In the genomic region with DNA sequence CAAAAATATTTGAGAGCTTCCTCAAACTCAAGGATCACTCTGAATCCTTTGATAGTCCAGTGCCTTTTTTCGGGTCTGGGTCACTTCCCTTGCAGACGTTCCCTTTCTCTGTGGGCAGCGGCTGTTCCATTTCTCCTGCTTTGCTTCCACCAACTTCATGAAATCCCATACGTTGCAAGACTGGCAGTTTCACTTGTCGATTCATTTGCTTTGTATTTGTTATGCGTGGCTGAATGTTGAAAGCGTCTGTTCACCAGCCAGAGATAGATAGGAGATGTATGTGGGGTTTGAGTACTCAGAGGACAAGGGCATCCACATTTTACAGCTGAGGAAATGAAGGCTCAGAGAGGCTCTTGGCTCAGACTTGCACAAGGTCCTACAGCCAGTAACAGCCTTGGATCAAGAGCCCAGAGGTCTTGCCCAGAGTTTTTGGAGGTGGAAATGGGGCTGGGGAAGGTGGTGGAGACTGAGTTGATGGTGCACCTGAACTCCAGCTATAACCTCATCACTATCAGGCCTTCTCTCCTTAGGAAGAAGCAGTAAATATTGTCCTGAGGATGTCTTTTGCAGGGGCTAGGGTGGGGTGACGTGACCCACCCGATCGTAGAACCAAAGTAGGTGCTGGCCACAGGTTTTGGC, we compare ENCODE assay signal across 11 cellular contexts. TPM values are rescaled to one million over a fixed set of nuclear protein-coding genes. Genes with fewer than 3 reads are reported as not detected.
A peak's percentile ranks its signal among the peaks of the same experiment; 100 is the strongest.
DNase-seq lines count a peak whose midpoint lies in the region; ATAC-seq, FAIRE-seq and TF ChIP-seq lines count a peak whose summit lies in the region.
"Had no signal": no experiment of that assay in that cellular context is flagged by ENCODE, and none has a peak within 500 bp of the region (broad histone marks: within the 10 kb centered on the region; RNA-seq: fewer than 3 reads in every experiment).

No MANE protein-coding gene starts in this region.

- no peak for ATAC-seq in activated CD8-positive, alpha-beta memory T cell treated with anti-CD3 and anti-CD28 coated beads, Interleukin-2, amount 10 ng/mL, durations not matched to agents 7 days and 5 days
- ATAC-seq: SK-N-SH treated with all-trans-retinoic acid at 6 μM for 48 hours had no signal

- H2AFZ ChIP-seq in OCI-LY3 (ENCODE audit: low read depth, low read length) (no peak overlapping the region), H1 (ENCODE audit: low read length) (no peak overlapping the region)

- TF ChIP-seq POLR2A in H1 (IDR thresholded peaks at IDR 0.05; ENCODE audit: control extremely low read depth in 1 of 2, low read depth in 2 of 2, low read length in 2 of 2) = no peak

- CTCF ChIA-PET in activated CD8-positive, alpha-beta memory T cell treated with anti-CD3 and anti-CD28 coated beads, Interleukin-2, amount 10 ng/mL, durations not matched to agents 7 days and 5 days (lab: Charles Lee) = interaction anchor here (0.8 to 2.9 kb wide), 13 partner anchors 10 to 462 kb away, joined by 3 to 21 read pairs (median 6); a partner anchor contains a TSS
- CTCF ChIA-PET in H1 (lab: Charles Lee; ENCODE audit: partially characterized antibody) = interaction anchor here (0.6 to 1.8 kb wide), 6 partner anchors 9 to 52 kb away, joined by 3 to 5 read pairs (median 4); no protein-coding TSS in a partner anchor

- H3K23me2 ChIP-seq in H1 (ENCODE audit: low read depth, low read length) = peaks cover 8% of the 10 kb centered on the region; the same call in 1 of the 2 replicates

- DNase-seq in activated CD8-positive, alpha-beta memory T cell treated with anti-CD3 and anti-CD28 coated beads, Interleukin-2, amount 10 ng/mL, durations not matched to agents 7 days and 5 days = no peak
- DNase-seq in activated CD8-positive, alpha-beta memory T cell treated with anti-CD3 and anti-CD28 coated beads, Interleukin-2, amount 50 U/mL, for 4 hours = no peak
- DNase-seq in H1 (ENCODE audit: low read depth in 1 of 2, low spot score in 2 of 2) (peak in 1 of 2 experiments; percentile 40), small intestine (no peak), NCI-H1436 treated with DMSO at 0.1 percent for 48 hours (lab: John Stamatoyannopoulos, UW) (no peak)
- no peak for DNase-seq in effector CD8-positive, alpha-beta T cell (lab: John Stamatoyannopoulos, UW)

- FAIRE-seq in H1 (lab: Jason Lieb, UNC) (no peak), small intestine (lab: Jason Lieb, UNC) (no peak)
- FAIRE-seq: frontal cortex had no signal

- no peak for TF ChIP-seq CTCF in OCI-LY3 (IDR thresholded peaks at IDR 0.05; ENCODE audit: low read depth, low read length)
- no peak for TF ChIP-seq CTCF in H1 (IDR thresholded peaks at IDR 0.05; ENCODE audit: control extremely low read depth in 1 of 3, insufficient read depth in 1 of 3, low read depth in 1 of 3, low read length in 3 of 3)

- H3K4ac ChIP-seq in H1 (replicated peaks; ENCODE audit: insufficient read length, low read depth, low read length) = no peak overlapping the region

- H2BK12ac ChIP-seq in H1 (ENCODE audit: low read depth, low read length) = no peak overlapping the region

- H3K79me2 ChIP-seq in OCI-LY3 (ENCODE audit: low read length) (no peaks in the 10 kb centered on the region), H1 (ENCODE audit: control insufficient read depth in 1 of 2, insufficient read depth in 2 of 2, low read length in 2 of 2) (peaks cover 0 to 4% of the 10 kb centered on the region in 2 experiments; a peak in 1 of 4 replicates)

- no peak overlapping the region for H2BK20ac ChIP-seq in H1 (ENCODE audit: low read length)

- peaks cover 67% of the 10 kb centered on the region for H3K27me3 ChIP-seq in OCI-LY3 (ENCODE audit: low read depth, low read length)
- peaks cover 0 to 5% (median 2%) of the 10 kb centered on the region in 4 experiments; a peak in 3 of 7 replicates for H3K27me3 ChIP-seq in H1 (replicated peaks in 1 of 4; ENCODE audit: control insufficient read depth in 3 of 4, extremely low read depth in 1 of 4, insufficient read depth in 3 of 4, low read length in 3 of 4)
- no peaks in the 10 kb centered on the region for H3K27me3 ChIP-seq in small intestine (ENCODE audit: control insufficient read depth in 2 of 2, insufficient read depth in 2 of 2, low read length in 2 of 2)

- peaks cover 80% of the 10 kb centered on the region for H3K4me1 Mint-ChIP-seq in activated CD8-positive, alpha-beta memory T cell treated with anti-CD3 and anti-CD28 coated beads, Interleukin-2, amount 10 ng/mL, durations not matched to agents 7 days and 5 days
- H3K4me1 Mint-ChIP-seq in stimulated activated naive CD8-positive, alpha-beta T cell treated with anti-CD3 and anti-CD28 coated beads, Interleukin-15, Interleukin-2, amounts not matched to agents 100 ng/mL and 50 ng/mL, for 24 hours (ENCODE audit: low read depth) = peaks cover 75% of the 10 kb centered on the region

- H3K56ac ChIP-seq in H1 (replicated peaks; ENCODE audit: insufficient read length, low read depth, low read length) = no peak overlapping the region

- H3K4me3 ChIP-seq in OCI-LY3 (ENCODE audit: low read length) (peak overlapping the region; percentile 83), H1 (ENCODE audit: extremely low read depth in 1 of 4, insufficient read depth in 2 of 4, low read depth in 3 of 4, low read length in 4 of 4) (peak overlapping the region; percentile 6 to 78 (median 62); a peak in 6 of 8 replicates), small intestine (ENCODE audit: low read depth in 1 of 2, low read length in 2 of 2) (no peak overlapping the region)

- WGBS in H1 (ENCODE audit: extremely low coverage in 1 of 2, insufficient coverage in 1 of 2, insufficient read length in 1 of 2, insufficient replicate concordance in 2 of 2, low coverage in 1 of 2, low lambda C conversion rate in 2 of 2, missing lambda C conversion rate in 1 of 2), 2 experiments = 63% methylated on average over 10 of the region's 10 CpGs; no CpG with 5 or more reads in 1 of the 2 experiments
- 56 to 71% (median 62%) methylated on average over 10 of the region's 10 CpGs for whole genome bisulfite sequencing in small intestine, 3 donors

- no peak overlapping the region for H2AK5ac ChIP-seq in H1 (ENCODE audit: low read depth, low read length)

- no peaks in the 10 kb centered on the region; the same call in none of the 2 replicates for H3K79me1 ChIP-seq in H1 (ENCODE audit: low read depth, low read length)

- no peak for TF ChIP-seq RAD21 in H1 (IDR thresholded peaks at IDR 0.05 in 1 of 2, conservative IDR thresholded peaks at IDR 0.05 in 1 of 2; ENCODE audit: low read depth in 2 of 2, low read length in 2 of 2)

- H4K20me1 ChIP-seq in OCI-LY3 (ENCODE audit: insufficient read depth, low read length) (peaks cover 45% of the 10 kb centered on the region), H1 (replicated peaks in 1 of 2; ENCODE audit: control insufficient read depth in 1 of 2, insufficient read depth in 2 of 2, low read length in 2 of 2) (peaks cover 0 to 15% of the 10 kb centered on the region in 2 experiments)

- no peak overlapping the region for H2BK5ac ChIP-seq in H1 (ENCODE audit: low read depth, low read length)

- H3K9ac ChIP-seq in OCI-LY3 (ENCODE audit: low read length) (no peak overlapping the region), H1 (replicated peaks in 1 of 4; ENCODE audit: extremely low read depth in 1 of 4, low read depth in 3 of 4, low read length in 3 of 4) (no peak overlapping the region)

- peak overlapping the region; percentile 90 for H3K27ac Mint-ChIP-seq in activated CD8-positive, alpha-beta memory T cell treated with anti-CD3 and anti-CD28 coated beads, Interleukin-2, amount 10 ng/mL, durations not matched to agents 7 days and 5 days
- peak overlapping the region; percentile 93 for H3K27ac Mint-ChIP-seq in stimulated activated naive CD8-positive, alpha-beta T cell treated with anti-CD3 and anti-CD28 coated beads, Interleukin-15, Interleukin-2, amounts not matched to agents 100 ng/mL and 50 ng/mL, for 24 hours

- TF ChIP-seq EP300 in H1 (IDR thresholded peaks at IDR 0.05; ENCODE audit: borderline replicate concordance in 1 of 2, low read depth in 2 of 2, low read length in 2 of 2) = no peak

- no peak overlapping the region for H4K91ac ChIP-seq in H1 (replicated peaks; ENCODE audit: insufficient read length, low read length)

- H3K9me3 Mint-ChIP-seq in activated CD8-positive, alpha-beta memory T cell treated with anti-CD3 and anti-CD28 coated beads, Interleukin-2, amount 10 ng/mL, durations not matched to agents 7 days and 5 days (ENCODE audit: low read depth) = no peaks in the 10 kb centered on the region
- H3K9me3 Mint-ChIP-seq in stimulated activated naive CD8-positive, alpha-beta T cell treated with anti-CD3 and anti-CD28 coated beads, Interleukin-15, Interleukin-2, amounts not matched to agents 100 ng/mL and 50 ng/mL, for 24 hours = no peaks in the 10 kb centered on the region

- H2BK120ac ChIP-seq in H1 (replicated peaks; ENCODE audit: low read depth, low read length) = no peak overlapping the region

- peaks cover 2% of the 10 kb centered on the region for H3K36me3 Mint-ChIP-seq in activated CD8-positive, alpha-beta memory T cell treated with anti-CD3 and anti-CD28 coated beads, Interleukin-2, amount 10 ng/mL, durations not matched to agents 7 days and 5 days
- no peaks in the 10 kb centered on the region for H3K36me3 Mint-ChIP-seq in stimulated activated naive CD8-positive, alpha-beta T cell treated with anti-CD3 and anti-CD28 coated beads, Interleukin-15, Interleukin-2, amounts not matched to agents 100 ng/mL and 50 ng/mL, for 24 hours (ENCODE audit: low read depth)

- H3K14ac ChIP-seq in H1 (ENCODE audit: insufficient read length) = no peak overlapping the region

- peak overlapping the region; percentile 9; the same call in 1 of the 2 replicates for H2BK15ac ChIP-seq in H1 (ENCODE audit: low read length)

- no peak overlapping the region for H4K8ac ChIP-seq in H1 (ENCODE audit: extremely low read depth, insufficient read depth, low read length)

- no peaks in the 10 kb centered on the region for H3K27me3 Mint-ChIP-seq in activated CD8-positive, alpha-beta memory T cell treated with anti-CD3 and anti-CD28 coated beads, Interleukin-2, amount 10 ng/mL, durations not matched to agents 7 days and 5 days
- H3K27me3 Mint-ChIP-seq in stimulated activated naive CD8-positive, alpha-beta T cell treated with anti-CD3 and anti-CD28 coated beads, Interleukin-15, Interleukin-2, amounts not matched to agents 100 ng/mL and 50 ng/mL, for 24 hours = no peaks in the 10 kb centered on the region

- H3K4me1 ChIP-seq in OCI-LY3 (ENCODE audit: low read length) (peaks cover 44% of the 10 kb centered on the region), H1 (replicated peaks in 1 of 4; ENCODE audit: control insufficient read depth in 3 of 4, insufficient read depth in 4 of 4, low read length in 3 of 4) (peaks cover 5 to 35% (median 17%) of the 10 kb centered on the region in 4 experiments), small intestine (ENCODE audit: control insufficient read depth in 2 of 2, insufficient read depth in 1 of 2, low read depth in 1 of 2, low read length in 1 of 2) (no peaks in the 10 kb centered on the region)

- POLR2A ChIA-PET in H1 (lab: Charles Lee; ENCODE audit: partially characterized antibody) = interaction anchor here (0.9 to 3.2 kb wide), 11 partner anchors 9 to 82 kb away, joined by 3 to 19 read pairs (median 4); no protein-coding TSS in a partner anchor

- no peaks in the 10 kb centered on the region for H3K36me3 ChIP-seq in OCI-LY3 (replicated peaks; ENCODE audit: low read depth, low read length)
- H3K36me3 ChIP-seq in H1 (ENCODE audit: control insufficient read depth in 2 of 4, insufficient read depth in 4 of 4, low read length in 3 of 4) = no peaks in the 10 kb centered on the region
- H3K36me3 ChIP-seq in small intestine (ENCODE audit: control insufficient read depth in 2 of 2, insufficient read depth in 2 of 2, low read length in 2 of 2) = no peaks in the 10 kb centered on the region

- no peaks in the 10 kb centered on the region for H3K9me3 ChIP-seq in OCI-LY3 (ENCODE audit: insufficient read depth, low read length)
- no peaks in the 10 kb centered on the region for H3K9me3 ChIP-seq in H1 (ENCODE audit: insufficient read depth in 2 of 2, low read depth in 1 of 2, low read length in 1 of 2)
- H3K9me3 ChIP-seq in small intestine (ENCODE audit: control insufficient read depth, low read depth) = no peaks in the 10 kb centered on the region

- H4K5ac ChIP-seq in H1 (ENCODE audit: insufficient read length, low read depth, low read length) = no peak overlapping the region

- H3K4me3 Mint-ChIP-seq in activated CD8-positive, alpha-beta memory T cell treated with anti-CD3 and anti-CD28 coated beads, Interleukin-2, amount 10 ng/mL, durations not matched to agents 7 days and 5 days = peak overlapping the region; percentile 66
- peak overlapping the region; percentile 84 for H3K4me3 Mint-ChIP-seq in stimulated activated naive CD8-positive, alpha-beta T cell treated with anti-CD3 and anti-CD28 coated beads, Interleukin-15, Interleukin-2, amounts not matched to agents 100 ng/mL and 50 ng/mL, for 24 hours

- no peak overlapping the region for H3K23ac ChIP-seq in H1 (ENCODE audit: insufficient read length)

- H3K4me2 ChIP-seq in OCI-LY3 (ENCODE audit: low read length) (peak overlapping the region; percentile 85), H1 (ENCODE audit: insufficient read depth in 1 of 2, low read depth in 2 of 2, low read length in 2 of 2) (peak overlapping the region; percentile 83 to 96)

- no peak overlapping the region for H3K18ac ChIP-seq in H1 (ENCODE audit: extremely low read depth, low read length)

- peak overlapping the region; percentile 65 for H3K27ac ChIP-seq in OCI-LY3 (ENCODE audit: low read length)
- no peak overlapping the region for H3K27ac ChIP-seq in H1 (ENCODE audit: low read depth, low read length)
- peak overlapping the region in 1 of 2 donors; percentile 0 for H3K27ac ChIP-seq in small intestine (ENCODE audit: low read depth in 1 of 2, low read length in 1 of 2)

RNA-seq across cellular contexts. Expression of a gene that starts 1.3 kb away (rescaled TPM):
- 10 to 100 TPM; 19.7 to 20.2 TPM for total RNA-seq in activated CD8-positive, alpha-beta memory T cell treated with anti-CD3 and anti-CD28 coated beads, Interleukin-2, amount 10 ng/mL, durations not matched to agents 7 days and 5 days
- 3.5 and 4.0 TPM in 2 replicates for total RNA-seq in H1 (2021; fragmentation: NEBNext Ultra II Directional; extraction: Animal tissue kit (Norgen Biotek cat#: 25700))
- 7.5 and 10.5 TPM in 2 replicates for polyA plus RNA-seq in H1 (2011; rRNA removed)
- polyA plus RNA-seq in H1 (2011; cell fraction: cytosol; rRNA removed) = 7.6 TPM
- polyA plus RNA-seq in H1 (2011; cell fraction: nucleus; rRNA removed) = 9.3 TPM
- polyA plus RNA-seq in H1 (2012, experiment 1 of 2) = 2.3 to 5.0 TPM (median 4.0 TPM) in 4 replicates
- 4.5 TPM for polyA plus RNA-seq in H1 (2012, experiment 2 of 2)
- 1.3 TPM for polyA plus RNA-seq in H1 (2013, experiment 1 of 2)
- 1.3 TPM for polyA plus RNA-seq in H1 (2013, experiment 2 of 2)
- polyA minus RNA-seq in H1 (2011; rRNA and poly(A)+ RNA removed) = 1.7 and 1.9 TPM in 2 replicates
- 2.7 TPM for polyA minus RNA-seq in H1 (2011; cell fraction: cytosol; rRNA and poly(A)+ RNA removed)
- 2.6 TPM for polyA minus RNA-seq in H1 (2011; cell fraction: nucleus; rRNA and poly(A)+ RNA removed)
- polyA plus RNA-seq in small intestine = 1 to 10 TPM; 1.1 to 2.8 (median 1.6) TPM

RNA-seq across cellular contexts. Expression of a gene that starts 4.7 kb away (rescaled TPM):
- total RNA-seq in activated CD8-positive, alpha-beta memory T cell treated with anti-CD3 and anti-CD28 coated beads, Interleukin-2, amount 10 ng/mL, durations not matched to agents 7 days and 5 days = 10 to 100 TPM; 34.4 to 47.9 TPM
- 8.6 and 10.5 TPM in 2 replicates for total RNA-seq in H1 (2021; fragmentation: NEBNext Ultra II Directional; extraction: Animal tissue kit (Norgen Biotek cat#: 25700))
- polyA plus RNA-seq in H1 (2011; rRNA removed) (14.8 and 16.5 TPM in 2 replicates), small intestine (1 to 10 TPM; 2.4 to 3.9 (median 3.4) TPM)
- polyA plus RNA-seq in H1 (2011; cell fraction: cytosol; rRNA removed) = 6.7 TPM
- 17.8 TPM for polyA plus RNA-seq in H1 (2011; cell fraction: nucleus; rRNA removed)
- polyA plus RNA-seq in H1 (2012, experiment 1 of 2) = 7.0 to 10.8 TPM (median 8.9 TPM) in 4 replicates
- polyA plus RNA-seq in H1 (2012, experiment 2 of 2) = 10.2 TPM
- 5.0 TPM for polyA plus RNA-seq in H1 (2013, experiment 1 of 2)
- 5.4 TPM for polyA plus RNA-seq in H1 (2013, experiment 2 of 2)
- polyA minus RNA-seq in H1 (2011; rRNA and poly(A)+ RNA removed) = 9.6 and 11.4 TPM in 2 replicates
- polyA minus RNA-seq in H1 (2011; cell fraction: cytosol; rRNA and poly(A)+ RNA removed) = 5.7 TPM
- 5.4 TPM for polyA minus RNA-seq in H1 (2011; cell fraction: nucleus; rRNA and poly(A)+ RNA removed)
- total RNA-seq: pulmonary artery endothelial cell had no signal

RNA-seq across cellular contexts. Expression of a gene that starts 51.4 kb away (rescaled TPM):
- total RNA-seq in activated CD8-positive, alpha-beta memory T cell treated with anti-CD3 and anti-CD28 coated beads, Interleukin-2, amount 10 ng/mL, durations not matched to agents 7 days and 5 days = 1 to 10 TPM; 3.4 to 4.7 TPM
- total RNA-seq in H1 (2021; fragmentation: NEBNext Ultra II Directional; extraction: Animal tissue kit (Norgen Biotek cat#: 25700)) = 28.9 and 29.9 TPM in 2 replicates
- 24.0 and 29.5 TPM in 2 replicates for polyA plus RNA-seq in H1 (2011; rRNA removed)
- 30.4 TPM for polyA plus RNA-seq in H1 (2011; cell fraction: cytosol; rRNA removed)
- polyA plus RNA-seq in H1 (2011; cell fraction: nucleus; rRNA removed) = 46.7 TPM
- 20.5 to 27.4 TPM (median 25.8 TPM) in 4 replicates for polyA plus RNA-seq in H1 (2012, experiment 1 of 2)
- 20.5 TPM for polyA plus RNA-seq in H1 (2012, experiment 2 of 2)
- polyA plus RNA-seq in H1 (2013, experiment 1 of 2) = 13.6 TPM
- polyA plus RNA-seq in H1 (2013, experiment 2 of 2) = 13.6 TPM
- polyA minus RNA-seq in H1 (2011; rRNA and poly(A)+ RNA removed) = 24.3 and 27.0 TPM in 2 replicates
- 14.3 TPM for polyA minus RNA-seq in H1 (2011; cell fraction: cytosol; rRNA and poly(A)+ RNA removed)
- polyA minus RNA-seq in H1 (2011; cell fraction: nucleus; rRNA and poly(A)+ RNA removed) = 11.3 TPM
- 100 to 1,000 TPM in 2 of 3 donors, 10 to 100 TPM in 1; 53.0 to 135 (median 112) TPM for polyA plus RNA-seq in small intestine

Comparison
In these comparisons a context has a peak if more than half of its experiments do, and no peak if none do; other contexts are left out.
1. H3K4me3 ChIP-seq: peak in OCI-LY3 (single experiment) and H1 (4 of 4); none in small intestine (0 of 2).